ENCODE assay signal across 1 cellular context in the genomic region with DNA sequence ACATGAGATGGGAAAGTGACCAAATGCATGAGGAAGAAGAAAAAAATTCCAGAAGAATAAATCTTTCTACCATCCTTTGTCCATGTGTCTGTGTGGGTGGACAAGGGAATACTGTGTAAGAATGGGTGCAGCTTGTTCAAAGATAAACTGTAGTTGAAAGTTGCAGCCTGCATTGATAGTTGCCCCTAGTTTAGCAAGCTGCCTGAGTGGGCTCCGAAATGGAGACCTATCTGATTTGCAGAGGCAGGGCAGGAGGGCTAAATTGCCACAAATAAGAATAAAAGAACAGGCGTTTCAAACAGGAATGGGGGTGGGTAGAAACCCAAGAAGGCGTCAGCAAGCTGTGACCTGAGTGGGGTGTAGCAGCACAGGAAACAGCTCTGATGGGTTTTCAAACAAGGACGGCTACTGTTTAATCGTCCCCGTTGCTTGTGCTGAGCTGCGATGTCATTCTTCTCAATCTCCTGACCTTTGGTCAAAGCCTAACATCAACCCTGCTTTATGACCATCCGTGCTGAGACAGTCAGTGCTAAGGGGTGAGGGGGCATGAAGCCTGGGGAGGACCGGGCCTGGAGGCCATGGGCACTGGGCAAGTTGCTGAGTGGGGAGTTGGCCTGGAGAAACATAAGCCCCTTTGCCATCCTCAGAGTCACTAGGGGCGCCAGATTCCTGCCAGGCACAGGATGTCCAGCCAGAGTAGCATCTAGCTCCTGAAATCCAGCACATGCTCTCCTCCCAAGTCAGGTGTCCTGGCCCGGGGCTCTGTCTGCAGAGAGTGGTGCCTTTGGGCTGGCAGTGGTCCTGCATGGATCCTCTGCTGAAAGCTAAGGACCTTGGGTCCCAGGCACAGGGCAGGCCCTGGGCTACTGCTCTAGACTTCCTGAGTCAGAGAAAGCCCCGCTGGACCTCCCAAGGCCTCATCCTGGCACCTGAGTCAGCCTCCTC.
TF ChIP-seq lines count a peak whose summit lies in the region.

No MANE protein-coding gene starts in this region.

TF ChIP-seq in HEK293, 187 proteins besides CTCF, POLR2A, EP300 and RAD21:
- TF ChIP-seq ZNF677 (tag by site-specific recombination; IDR thresholded peaks at IDR 0.05) (no peak), GLIS1 (tag by site-specific recombination; IDR thresholded peaks at IDR 0.05) (peak; percentile 46; the same call in 1 of the 2 replicates), ZNF610 (tag by site-specific recombination; IDR thresholded peaks at IDR 0.05; ENCODE audit: borderline replicate concordance) (no peak), ZNF335 (tag by site-specific recombination; conservative IDR thresholded peaks at IDR 0.05) (peak; percentile 56), OSR2 (tag by site-specific recombination; IDR thresholded peaks at IDR 0.05) (peak; percentile 48; the same call in 1 of the 2 replicates), ZBTB20 (tag by site-specific recombination; IDR thresholded peaks at IDR 0.05) (peak; percentile 64; the same call in 1 of the 2 replicates), ZNF600 (tag by site-specific recombination; IDR thresholded peaks at IDR 0.05) (0 out of 2 replicates have a peak, but pooled peaks have one; percentile 27), EGR2 (tag by site-specific recombination; IDR thresholded peaks at IDR 0.05; ENCODE audit: low read depth) (peak; percentile 83; the same call in 1 of the 2 replicates), ZNF571 (tag by site-specific recombination; IDR thresholded peaks at IDR 0.05) (no peak), ZBTB1 (tag by site-specific recombination; IDR thresholded peaks at IDR 0.05) (no peak), ZFHX2 (tag by site-specific recombination; conservative IDR thresholded peaks at IDR 0.05) (peak; percentile 68; the same call in 1 of the 2 replicates), MYNN (tag by site-specific recombination; IDR thresholded peaks at IDR 0.05; ENCODE audit: borderline replicate concordance) (no peak)
- TF ChIP-seq, protein P1, sequence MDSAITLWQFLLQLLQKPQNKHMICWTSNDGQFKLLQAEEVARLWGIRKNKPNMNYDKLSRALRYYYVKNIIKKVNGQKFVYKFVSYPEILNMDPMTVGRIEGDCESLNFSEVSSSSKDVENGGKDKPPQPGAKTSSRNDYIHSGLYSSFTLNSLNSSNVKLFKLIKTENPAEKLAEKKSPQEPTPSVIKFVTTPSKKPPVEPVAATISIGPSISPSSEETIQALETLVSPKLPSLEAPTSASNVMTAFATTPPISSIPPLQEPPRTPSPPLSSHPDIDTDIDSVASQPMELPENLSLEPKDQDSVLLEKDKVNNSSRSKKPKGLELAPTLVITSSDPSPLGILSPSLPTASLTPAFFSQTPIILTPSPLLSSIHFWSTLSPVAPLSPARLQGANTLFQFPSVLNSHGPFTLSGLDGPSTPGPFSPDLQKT (IDR thresholded peaks at IDR 0.05; ENCODE audit: borderline replicate concordance, low read depth, low read length) = no peak
- TF ChIP-seq, protein P2, sequence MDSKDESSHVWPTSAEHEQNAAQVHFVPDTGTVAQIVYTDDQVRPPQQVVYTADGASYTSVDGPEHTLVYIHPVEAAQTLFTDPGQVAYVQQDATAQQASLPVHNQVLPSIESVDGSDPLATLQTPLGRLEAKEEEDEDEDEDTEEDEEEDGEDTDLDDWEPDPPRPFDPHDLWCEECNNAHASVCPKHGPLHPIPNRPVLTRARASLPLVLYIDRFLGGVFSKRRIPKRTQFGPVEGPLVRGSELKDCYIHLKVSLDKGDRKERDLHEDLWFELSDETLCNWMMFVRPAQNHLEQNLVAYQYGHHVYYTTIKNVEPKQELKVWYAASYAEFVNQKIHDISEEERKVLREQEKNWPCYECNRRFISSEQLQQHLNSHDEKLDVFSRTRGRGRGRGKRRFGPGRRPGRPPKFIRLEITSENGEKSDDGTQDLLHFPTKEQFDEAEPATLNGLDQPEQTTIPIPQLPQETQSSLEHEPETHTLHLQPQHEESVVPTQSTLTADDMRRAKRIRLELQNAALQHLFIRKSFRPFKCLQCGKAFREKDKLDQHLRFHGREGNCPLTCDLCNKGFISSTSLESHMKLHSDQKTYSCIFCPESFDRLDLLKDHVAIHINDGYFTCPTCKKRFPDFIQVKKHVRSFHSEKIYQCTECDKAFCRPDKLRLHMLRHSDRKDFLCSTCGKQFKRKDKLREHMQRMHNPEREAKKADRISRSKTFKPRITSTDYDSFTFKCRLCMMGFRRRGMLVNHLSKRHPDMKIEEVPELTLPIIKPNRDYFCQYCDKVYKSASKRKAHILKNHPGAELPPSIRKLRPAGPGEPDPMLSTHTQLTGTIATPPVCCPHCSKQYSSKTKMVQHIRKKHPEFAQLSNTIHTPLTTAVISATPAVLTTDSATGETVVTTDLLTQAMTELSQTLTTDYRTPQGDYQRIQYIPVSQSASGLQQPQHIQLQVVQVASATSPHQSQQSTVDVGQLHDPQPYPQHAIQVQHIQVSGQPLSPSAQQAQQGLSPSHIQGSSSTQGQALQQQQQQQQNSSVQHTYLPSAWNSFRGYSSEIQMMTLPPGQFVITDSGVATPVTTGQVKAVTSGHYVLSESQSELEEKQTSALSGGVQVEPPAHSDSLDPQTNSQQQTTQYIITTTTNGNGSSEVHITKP (tag by site-specific recombination; IDR thresholded peaks at IDR 0.05) = no peak
